ENCODE assay signal across 1 cellular context in the genomic region with DNA sequence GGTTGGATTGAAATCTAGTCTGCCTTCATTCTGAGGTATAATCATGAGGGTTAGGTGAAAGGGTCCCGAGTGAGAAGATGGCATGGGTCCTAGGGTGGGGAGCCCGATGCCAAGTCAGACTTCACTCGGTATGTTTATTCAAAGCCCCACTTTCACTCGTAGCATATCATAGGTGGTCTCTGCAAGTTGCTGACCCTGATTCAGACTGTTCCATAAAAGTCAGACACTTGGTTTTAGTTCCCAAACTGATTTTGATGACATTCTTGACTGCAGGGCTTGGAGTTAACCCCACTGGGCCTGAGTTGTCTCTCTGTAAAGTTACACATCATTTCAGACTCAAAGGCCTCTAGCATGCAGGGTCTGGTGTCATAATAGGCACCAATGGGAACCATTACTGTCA.
TF ChIP-seq lines count a peak whose summit lies in the region.

No MANE protein-coding gene starts in this region.

TF ChIP-seq in GM23338, 12 proteins besides CTCF, POLR2A, EP300 and RAD21:
- TF ChIP-seq, protein P1, sequence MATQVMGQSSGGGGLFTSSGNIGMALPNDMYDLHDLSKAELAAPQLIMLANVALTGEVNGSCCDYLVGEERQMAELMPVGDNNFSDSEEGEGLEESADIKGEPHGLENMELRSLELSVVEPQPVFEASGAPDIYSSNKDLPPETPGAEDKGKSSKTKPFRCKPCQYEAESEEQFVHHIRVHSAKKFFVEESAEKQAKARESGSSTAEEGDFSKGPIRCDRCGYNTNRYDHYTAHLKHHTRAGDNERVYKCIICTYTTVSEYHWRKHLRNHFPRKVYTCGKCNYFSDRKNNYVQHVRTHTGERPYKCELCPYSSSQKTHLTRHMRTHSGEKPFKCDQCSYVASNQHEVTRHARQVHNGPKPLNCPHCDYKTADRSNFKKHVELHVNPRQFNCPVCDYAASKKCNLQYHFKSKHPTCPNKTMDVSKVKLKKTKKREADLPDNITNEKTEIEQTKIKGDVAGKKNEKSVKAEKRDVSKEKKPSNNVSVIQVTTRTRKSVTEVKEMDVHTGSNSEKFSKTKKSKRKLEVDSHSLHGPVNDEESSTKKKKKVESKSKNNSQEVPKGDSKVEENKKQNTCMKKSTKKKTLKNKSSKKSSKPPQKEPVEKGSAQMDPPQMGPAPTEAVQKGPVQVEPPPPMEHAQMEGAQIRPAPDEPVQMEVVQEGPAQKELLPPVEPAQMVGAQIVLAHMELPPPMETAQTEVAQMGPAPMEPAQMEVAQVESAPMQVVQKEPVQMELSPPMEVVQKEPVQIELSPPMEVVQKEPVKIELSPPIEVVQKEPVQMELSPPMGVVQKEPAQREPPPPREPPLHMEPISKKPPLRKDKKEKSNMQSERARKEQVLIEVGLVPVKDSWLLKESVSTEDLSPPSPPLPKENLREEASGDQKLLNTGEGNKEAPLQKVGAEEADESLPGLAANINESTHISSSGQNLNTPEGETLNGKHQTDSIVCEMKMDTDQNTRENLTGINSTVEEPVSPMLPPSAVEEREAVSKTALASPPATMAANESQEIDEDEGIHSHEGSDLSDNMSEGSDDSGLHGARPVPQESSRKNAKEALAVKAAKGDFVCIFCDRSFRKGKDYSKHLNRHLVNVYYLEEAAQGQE (IDR thresholded peaks at IDR 0.05; ENCODE audit: unreplicated experiment): no peak
- no peak for TF ChIP-seq POLR2AphosphoS5 (IDR thresholded peaks at IDR 0.05; ENCODE audit: low read depth)
- no peak for TF ChIP-seq JUNB (IDR thresholded peaks at IDR 0.05; ENCODE audit: unreplicated experiment)
- TF ChIP-seq EZH2phosphoT487 (IDR thresholded peaks at IDR 0.05; ENCODE audit: unreplicated experiment): no peak
- TF ChIP-seq EZH2 (IDR thresholded peaks at IDR 0.05; ENCODE audit: low read depth, unreplicated experiment): no peak
- no peak for TF ChIP-seq NANOG (IDR thresholded peaks at IDR 0.05; ENCODE audit: borderline replicate concordance)
- no peak for TF ChIP-seq CREB1 (CRISPR knock-in tag; IDR thresholded peaks at IDR 0.05; ENCODE audit: low read depth)
- no peak for TF ChIP-seq ETS1 (IDR thresholded peaks at IDR 0.05)
- TF ChIP-seq ZNF114 (CRISPR knock-in tag; IDR thresholded peaks at IDR 0.05): no peak
- TF ChIP-seq STAT1 (IDR thresholded peaks at IDR 0.05; ENCODE audit: unreplicated experiment): no peak
